36 cellular contexts compared by ENCODE assay signal in genomic region chr17:63490858-63491400, GRCh38. TPM values are rescaled to one million over a fixed set of nuclear protein-coding genes. Genes with fewer than 3 reads are reported as not detected.
"Had no signal": no experiment of that assay in that cellular context is flagged by ENCODE, and none has a peak within 500 bp of the region (broad histone marks: within the 10 kb centered on the region; RNA-seq: fewer than 3 reads in every experiment).

No MANE protein-coding gene starts in this region.

- H3K4me1 Mint-ChIP-seq: activated CD4-positive, alpha-beta T cell treated with anti-CD3 and anti-CD28 coated beads, Interleukin-2, amount 10 ng/mL, durations not matched to agents 24 days and 14 days; activated CD8-positive, alpha-beta memory T cell treated with anti-CD3 and anti-CD28 coated beads, Interleukin-2, amount 10 ng/mL, durations not matched to agents 7 days and 5 days; activated naive CD8-positive, alpha-beta T cell treated with anti-CD3 and anti-CD28 coated beads for 36 hours had no signal

- H3K36me3 ChIP-seq: adrenal gland, brain microvascular endothelial cell, breast epithelium had no signal

- H3K9me3 Mint-ChIP-seq: activated B cell treated with CpG ODN at 0.5 μM for 24 hours; activated CD4-positive, alpha-beta memory T cell treated with anti-CD3 and anti-CD28 coated beads for 36 hours; activated CD4-positive, alpha-beta T cell treated with anti-CD3 and anti-CD28 coated beads, Interleukin-2, amount 10 ng/mL, durations not matched to agents 24 days and 14 days; activated CD8-positive, alpha-beta T cell treated with anti-CD3 and anti-CD28 coated beads for 36 hours; activated naive CD4-positive, alpha-beta T cell treated with anti-CD3 and anti-CD28 coated beads, Interleukin-2, amount 50 U/mL, for 72 hours; activated naive CD8-positive, alpha-beta T cell treated with anti-CD3 and anti-CD28 coated beads for 36 hours; activated T-cell treated with anti-CD3 and anti-CD28 coated beads, Interleukin-2, amount 50 U/mL, for 24 hours; activated T-helper 2 cell treated with anti-CD3 and anti-CD28 coated beads, Interferon-gamma antibody, Interleukin-2, Interleukin-4, amounts not matched to agents 10 μg/mL and 5 μg/mL and 100 μg/mL, durations not matched to agents 14 hours and 24 hours and 36 hours; T-helper 1 cell treated with Interleukin-12 subunit alpha and Interleukin-12 subunit beta and Interleukin-4 antibody, amounts not matched to agents 30 μg/mL and 1 μg/mL, for 36 hours; T-helper 2 cell treated with Interferon-gamma antibody and Interleukin-4, amounts not matched to agents 5 μg/mL and 100 μg/mL, for 36 hours had no signal

- H3K4me3 ChIP-seq: adrenal gland, body of pancreas, breast epithelium had no signal

- H3K36me3 Mint-ChIP-seq: activated CD4-positive, alpha-beta memory T cell treated with anti-CD3 and anti-CD28 coated beads for 36 hours; activated CD8-positive, alpha-beta memory T cell treated with anti-CD3 and anti-CD28 coated beads, Interleukin-2, amount 10 ng/mL, durations not matched to agents 7 days and 5 days; activated naive CD4-positive, alpha-beta T cell treated with anti-CD3 and anti-CD28 coated beads, Interleukin-2, amount 50 U/mL, for 72 hours; activated naive CD8-positive, alpha-beta T cell treated with anti-CD3 and anti-CD28 coated beads for 36 hours had no signal

- FAIRE-seq: astrocyte, TTC549 had no signal

- H3K27me3 Mint-ChIP-seq: activated B cell treated with CpG ODN at 0.5 μM for 24 hours; activated CD4-positive, alpha-beta memory T cell treated with anti-CD3 and anti-CD28 coated beads for 36 hours; activated CD4-positive, alpha-beta T cell treated with anti-CD3 and anti-CD28 coated beads, Interleukin-2, amount 10 ng/mL, durations not matched to agents 24 days and 14 days; activated CD8-positive, alpha-beta memory T cell treated with anti-CD3 and anti-CD28 coated beads, Interleukin-2, amount 10 ng/mL, durations not matched to agents 7 days and 5 days; activated CD8-positive, alpha-beta T cell treated with anti-CD3 and anti-CD28 coated beads for 36 hours; activated naive CD8-positive, alpha-beta T cell treated with anti-CD3 and anti-CD28 coated beads for 36 hours; activated T-cell treated with anti-CD3 and anti-CD28 coated beads, Interleukin-2, amount 50 U/mL, for 24 hours had no signal

- H3K27ac ChIP-seq: adrenal gland, body of pancreas, brain microvascular endothelial cell, breast epithelium, VCaP had no signal

- H3K27ac Mint-ChIP-seq: activated B cell treated with CpG ODN at 0.5 μM for 24 hours; activated CD4-positive, alpha-beta memory T cell treated with anti-CD3 and anti-CD28 coated beads for 36 hours; activated CD4-positive, alpha-beta T cell treated with anti-CD3 and anti-CD28 coated beads, Interleukin-2, amount 10 ng/mL, durations not matched to agents 24 days and 14 days; activated CD8-positive, alpha-beta memory T cell treated with anti-CD3 and anti-CD28 coated beads, Interleukin-2, amount 10 ng/mL, durations not matched to agents 7 days and 5 days; activated CD8-positive, alpha-beta T cell treated with anti-CD3 and anti-CD28 coated beads for 36 hours; activated naive CD4-positive, alpha-beta T cell treated with anti-CD3 and anti-CD28 coated beads, Interleukin-2, amount 50 U/mL, for 72 hours; activated naive CD8-positive, alpha-beta T cell treated with anti-CD3 and anti-CD28 coated beads for 36 hours; activated T-cell treated with anti-CD3 and anti-CD28 coated beads, Interleukin-2, amount 50 U/mL, for 24 hours; activated T-helper 2 cell treated with anti-CD3 and anti-CD28 coated beads, Interferon-gamma antibody, Interleukin-2, Interleukin-4, amounts not matched to agents 10 μg/mL and 5 μg/mL and 100 μg/mL, durations not matched to agents 14 hours and 24 hours and 36 hours; T-helper 1 cell treated with Interleukin-12 subunit alpha and Interleukin-12 subunit beta and Interleukin-4 antibody, amounts not matched to agents 30 μg/mL and 1 μg/mL, for 36 hours; T-helper 2 cell treated with Interferon-gamma antibody and Interleukin-4, amounts not matched to agents 5 μg/mL and 100 μg/mL, for 36 hours had no signal

- DNase-seq: activated B cell treated with CpG ODN at 0.5 μM for 24 hours; activated CD4-positive, alpha-beta memory T cell treated with anti-CD3 and anti-CD28 coated beads for 36 hours; activated CD4-positive, alpha-beta T cell treated with anti-CD3 and anti-CD28 coated beads for 4 hours; activated CD4-positive, alpha-beta T cell treated with anti-CD3 and anti-CD28 coated beads, Interleukin-2, amount 10 ng/mL, durations not matched to agents 24 days and 14 days; activated CD4-positive, alpha-beta T cell treated with anti-CD3 and anti-CD28 coated beads, Interleukin-2, amount 50 U/mL, for 1 hour; activated CD4-positive, alpha-beta T cell treated with anti-CD3 and anti-CD28 coated beads, Interleukin-2, amount 50 U/mL, for 4 hours; activated CD4-positive, CD25-positive, alpha-beta regulatory T cell treated with anti-CD3 and anti-CD28 coated beads, Interleukin-2, amount 50 U/mL, for 72 hours; activated CD8-positive, alpha-beta memory T cell treated with anti-CD3 and anti-CD28 coated beads for 24 hours; activated CD8-positive, alpha-beta memory T cell treated with anti-CD3 and anti-CD28 coated beads, Interleukin-2, amount 10 ng/mL, durations not matched to agents 7 days and 5 days; activated CD8-positive, alpha-beta memory T cell treated with anti-CD3 and anti-CD28 coated beads, Interleukin-2, amount 50 U/mL, for 48 hours; activated CD8-positive, alpha-beta T cell treated with anti-CD3 and anti-CD28 coated beads for 36 hours; activated effector memory CD4-positive, alpha-beta T cell treated with Interleukin-2 at 50 U/mL for 16 hours; activated gamma-delta T cell; activated naive CD4-positive, alpha-beta T cell treated with anti-CD3 and anti-CD28 coated beads, Interleukin-2, amount 50 U/mL, for 16 hours; activated naive CD4-positive, alpha-beta T cell treated with Interleukin-2 at 50 U/mL for 16 hours; activated naive CD8-positive, alpha-beta T cell treated with anti-CD3 and anti-CD28 coated beads for 36 hours; activated T-cell treated with anti-CD3 and anti-CD28 coated beads, Interleukin-2, amount 50 U/mL, for 24 hours; activated T-cell treated with anti-CD3 and anti-CD28 coated beads, Interleukin-2, amount 50 U/mL, for 48 hours; adrenal gland; amniotic stem cell; aorta; brain microvascular endothelial cell; central memory CD4-positive, alpha-beta T cell; T-helper 1 cell; T-helper 2 cell; T-helper 9 cell had no signal

- H3K27me3 ChIP-seq: adrenal gland, body of pancreas, breast epithelium had no signal

- ATAC-seq: activated CD8-positive, alpha-beta memory T cell treated with anti-CD3 and anti-CD28 coated beads, Interleukin-2, amount 10 ng/mL, durations not matched to agents 7 days and 5 days; activated CD8-positive, alpha-beta T cell treated with anti-CD3 and anti-CD28 coated beads for 36 hours; activated naive CD4-positive, alpha-beta T cell treated with anti-CD3 and anti-CD28 coated beads, Interleukin-2, amount 50 U/mL, for 72 hours; body of pancreas had no signal

- H3K9me3 ChIP-seq: adrenal gland, body of pancreas, breast epithelium had no signal

- H3K4me3 Mint-ChIP-seq: activated B cell treated with CpG ODN at 0.5 μM for 24 hours; activated CD4-positive, alpha-beta memory T cell treated with anti-CD3 and anti-CD28 coated beads for 36 hours; activated CD4-positive, alpha-beta T cell treated with anti-CD3 and anti-CD28 coated beads, Interleukin-2, amount 10 ng/mL, durations not matched to agents 24 days and 14 days; activated CD8-positive, alpha-beta memory T cell treated with anti-CD3 and anti-CD28 coated beads, Interleukin-2, amount 10 ng/mL, durations not matched to agents 7 days and 5 days; activated CD8-positive, alpha-beta T cell treated with anti-CD3 and anti-CD28 coated beads for 36 hours; activated naive CD8-positive, alpha-beta T cell treated with anti-CD3 and anti-CD28 coated beads for 36 hours; activated T-cell treated with anti-CD3 and anti-CD28 coated beads, Interleukin-2, amount 50 U/mL, for 24 hours; T-helper 1 cell treated with Interleukin-12 subunit alpha and Interleukin-12 subunit beta and Interleukin-4 antibody, amounts not matched to agents 30 μg/mL and 1 μg/mL, for 36 hours; T-helper 2 cell treated with Interferon-gamma antibody and Interleukin-4, amounts not matched to agents 5 μg/mL and 100 μg/mL, for 36 hours had no signal

- H3K4me1 ChIP-seq: adrenal gland, breast epithelium had no signal

RNA-seq across cellular contexts. Expression of gene ACE, which starts 14.1 kb away (rescaled TPM):
- total RNA-seq: activated CD4-positive, alpha-beta T cell treated with anti-CD3 and anti-CD28 coated beads, Interleukin-2, amount 10 ng/mL, durations not matched to agents 24 days and 14 days; activated naive CD8-positive, alpha-beta T cell treated with anti-CD3 and anti-CD28 coated beads for 36 hours; activated T-helper 2 cell treated with anti-CD3 and anti-CD28 coated beads, Interferon-gamma antibody, Interleukin-2, Interleukin-4, amounts not matched to agents 10 μg/mL and 5 μg/mL and 100 μg/mL, durations not matched to agents 14 hours and 24 hours and 36 hours had no signal

RNA-seq across cellular contexts. Expression of gene KCNH6, which starts 32.2 kb away (rescaled TPM):
- total RNA-seq: activated B cell treated with CpG ODN at 0.5 μM for 24 hours; activated CD4-positive, alpha-beta memory T cell treated with anti-CD3 and anti-CD28 coated beads for 36 hours; activated CD4-positive, alpha-beta T cell treated with anti-CD3 and anti-CD28 coated beads, Interleukin-2, amount 10 ng/mL, durations not matched to agents 24 days and 14 days; activated CD8-positive, alpha-beta memory T cell treated with anti-CD3 and anti-CD28 coated beads, Interleukin-2, amount 10 ng/mL, durations not matched to agents 7 days and 5 days; activated CD8-positive, alpha-beta T cell treated with anti-CD3 and anti-CD28 coated beads for 36 hours; activated naive CD8-positive, alpha-beta T cell treated with anti-CD3 and anti-CD28 coated beads for 36 hours; activated T-helper 2 cell treated with anti-CD3 and anti-CD28 coated beads, Interferon-gamma antibody, Interleukin-2, Interleukin-4, amounts not matched to agents 10 μg/mL and 5 μg/mL and 100 μg/mL, durations not matched to agents 14 hours and 24 hours and 36 hours; aorta; astrocyte; breast epithelium; cardiac septum had no signal
- polyA plus RNA-seq: aorta had no signal
